ENCODE assay signal across 28 cellular contexts in the genomic region with DNA sequence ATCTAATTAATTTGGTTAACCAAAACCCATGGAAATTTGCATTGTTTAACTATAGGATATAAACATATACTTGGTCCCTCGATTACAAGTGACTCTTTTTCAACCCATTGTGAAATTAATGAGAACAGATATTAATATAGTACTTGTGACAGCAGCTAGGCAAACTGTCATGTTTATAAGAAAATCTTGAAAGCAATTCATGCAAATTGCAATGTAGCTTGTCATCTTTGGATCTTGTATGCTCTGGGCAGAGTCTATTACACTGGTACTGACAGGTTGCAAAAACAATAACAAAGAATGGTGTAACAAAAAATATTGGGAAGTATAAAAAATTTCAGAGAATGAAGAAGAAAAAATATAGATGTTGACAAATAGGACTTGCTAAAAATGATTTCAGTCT.
"Had no signal": no experiment of that assay in that cellular context is flagged by ENCODE, and none has a peak within 500 bp of the region (broad histone marks: within the 10 kb centered on the region; RNA-seq: fewer than 3 reads in every experiment).

No MANE protein-coding gene starts in this region.

- H3K27ac Mint-ChIP-seq: activated CD4-positive, alpha-beta memory T cell treated with anti-CD3 and anti-CD28 coated beads for 36 hours; activated CD4-positive, alpha-beta T cell treated with anti-CD3 and anti-CD28 coated beads for 36 hours; activated CD4-positive, alpha-beta T cell treated with anti-CD3 and anti-CD28 coated beads, Interleukin-2, amount 10 ng/mL, durations not matched to agents 24 days and 14 days; activated CD8-positive, alpha-beta memory T cell treated with anti-CD3 and anti-CD28 coated beads, Interleukin-2, amount 10 ng/mL, durations not matched to agents 7 days and 5 days; activated CD8-positive, alpha-beta T cell treated with anti-CD3 and anti-CD28 coated beads, Interleukin-2, amount 10 ng/mL, durations not matched to agents 7 days and 5 days; activated naive CD4-positive, alpha-beta T cell treated with anti-CD3 and anti-CD28 coated beads for 36 hours; activated naive CD8-positive, alpha-beta T cell; activated T-helper 1 cell treated with anti-CD3 and anti-CD28 coated beads, Interleukin-12 subunit alpha, Interleukin-12 subunit beta, Interleukin-2, Interleukin-4 antibody, amounts not matched to agents 30 ng/mL and 10 ng/mL and 1 ng/mL, durations not matched to agents 14 hours and 24 hours and 36 hours; activated T-helper 2 cell treated with anti-CD3 and anti-CD28 coated beads, Interferon-gamma antibody, Interleukin-2, Interleukin-4, amounts not matched to agents 10 μg/mL and 5 μg/mL and 100 μg/mL, durations not matched to agents 14 hours and 24 hours and 36 hours had no signal

- H3K27me3 ChIP-seq: body of pancreas, esophagus squamous epithelium, gastroesophageal sphincter, heart right ventricle had no signal

- H3K4me3 ChIP-seq: body of pancreas, esophagus squamous epithelium, gastroesophageal sphincter, heart right ventricle had no signal

- H3K9me3 ChIP-seq: body of pancreas, esophagus squamous epithelium, gastroesophageal sphincter had no signal

- DNase-seq: activated CD4-positive, alpha-beta memory T cell treated with anti-CD3 and anti-CD28 coated beads for 36 hours; activated CD4-positive, alpha-beta T cell treated with anti-CD3 and anti-CD28 coated beads for 36 hours; activated CD4-positive, alpha-beta T cell treated with anti-CD3 and anti-CD28 coated beads, Interleukin-2, amount 10 ng/mL, durations not matched to agents 24 days and 14 days; activated CD4-positive, CD25-positive, alpha-beta regulatory T cell; activated CD4-positive, CD25-positive, alpha-beta regulatory T cell treated with anti-CD3 and anti-CD28 coated beads, Interleukin-2, amount 50 U/mL, for 72 hours; activated CD8-positive, alpha-beta memory T cell treated with anti-CD3 and anti-CD28 coated beads, Interleukin-2, amount 10 ng/mL, durations not matched to agents 7 days and 5 days; activated CD8-positive, alpha-beta memory T cell treated with anti-CD3 and anti-CD28 coated beads, Interleukin-2, amount 50 U/mL, for 4 hours; activated CD8-positive, alpha-beta T cell treated with anti-CD3 and anti-CD28 coated beads, Interleukin-2, amount 10 ng/mL, durations not matched to agents 7 days and 5 days; activated effector memory CD4-positive, alpha-beta T cell treated with anti-CD3 and anti-CD28 coated beads, Interleukin-2, amount 50 U/mL, for 16 hours; activated naive CD4-positive, alpha-beta T cell treated with anti-CD3 and anti-CD28 coated beads for 36 hours; activated T-cell treated with anti-CD3 and anti-CD28 coated beads, Interleukin-2, amount 50 U/mL, for 1 hour; activated T-cell treated with anti-CD3 and anti-CD28 coated beads, Interleukin-2, amount 50 U/mL, for 48 hours; amygdala; aorta; body of pancreas; caudate nucleus; cortex of kidney; dermis blood vessel endothelial cell; effector CD4-positive, alpha-beta T cell; esophagus squamous epithelium; foreskin melanocyte; heart right ventricle; T-helper 2 cell had no signal

- H3K36me3 ChIP-seq: esophagus squamous epithelium, gastroesophageal sphincter, heart right ventricle had no signal

- H3K27me3 Mint-ChIP-seq: activated CD4-positive, alpha-beta memory T cell treated with anti-CD3 and anti-CD28 coated beads for 36 hours; activated CD4-positive, alpha-beta T cell treated with anti-CD3 and anti-CD28 coated beads for 36 hours; activated CD4-positive, alpha-beta T cell treated with anti-CD3 and anti-CD28 coated beads, Interleukin-2, amount 10 ng/mL, durations not matched to agents 24 days and 14 days; activated CD8-positive, alpha-beta memory T cell treated with anti-CD3 and anti-CD28 coated beads, Interleukin-2, amount 10 ng/mL, durations not matched to agents 7 days and 5 days; activated naive CD8-positive, alpha-beta T cell had no signal

- H3K4me1 ChIP-seq: body of pancreas, esophagus squamous epithelium, gastroesophageal sphincter, heart right ventricle had no signal

- H3K27ac ChIP-seq: body of pancreas, epithelial cell of prostate, esophagus squamous epithelium, gastroesophageal sphincter, heart right ventricle had no signal

- H3K36me3 Mint-ChIP-seq: activated CD4-positive, alpha-beta memory T cell treated with anti-CD3 and anti-CD28 coated beads for 36 hours; activated CD8-positive, alpha-beta memory T cell treated with anti-CD3 and anti-CD28 coated beads, Interleukin-2, amount 10 ng/mL, durations not matched to agents 7 days and 5 days; activated naive CD8-positive, alpha-beta T cell had no signal

- ATAC-seq: activated CD4-positive, alpha-beta T cell treated with anti-CD3 and anti-CD28 coated beads for 36 hours; activated CD8-positive, alpha-beta memory T cell treated with anti-CD3 and anti-CD28 coated beads, Interleukin-2, amount 10 ng/mL, durations not matched to agents 7 days and 5 days; activated CD8-positive, alpha-beta T cell treated with anti-CD3 and anti-CD28 coated beads, Interleukin-2, amount 10 ng/mL, durations not matched to agents 7 days and 5 days; body of pancreas; gastroesophageal sphincter; heart right ventricle had no signal

- H3K4me3 Mint-ChIP-seq: activated CD4-positive, alpha-beta memory T cell treated with anti-CD3 and anti-CD28 coated beads for 36 hours; activated CD4-positive, alpha-beta T cell treated with anti-CD3 and anti-CD28 coated beads for 36 hours; activated CD4-positive, alpha-beta T cell treated with anti-CD3 and anti-CD28 coated beads, Interleukin-2, amount 10 ng/mL, durations not matched to agents 24 days and 14 days; activated CD8-positive, alpha-beta memory T cell treated with anti-CD3 and anti-CD28 coated beads, Interleukin-2, amount 10 ng/mL, durations not matched to agents 7 days and 5 days; activated CD8-positive, alpha-beta T cell treated with anti-CD3 and anti-CD28 coated beads, Interleukin-2, amount 10 ng/mL, durations not matched to agents 7 days and 5 days; activated naive CD4-positive, alpha-beta T cell treated with anti-CD3 and anti-CD28 coated beads for 36 hours; activated naive CD8-positive, alpha-beta T cell; activated T-helper 1 cell treated with anti-CD3 and anti-CD28 coated beads, Interleukin-12 subunit alpha, Interleukin-12 subunit beta, Interleukin-2, Interleukin-4 antibody, amounts not matched to agents 30 ng/mL and 10 ng/mL and 1 ng/mL, durations not matched to agents 14 hours and 24 hours and 36 hours had no signal

- H3K4me1 Mint-ChIP-seq: activated CD4-positive, alpha-beta T cell treated with anti-CD3 and anti-CD28 coated beads for 36 hours; activated CD4-positive, alpha-beta T cell treated with anti-CD3 and anti-CD28 coated beads, Interleukin-2, amount 10 ng/mL, durations not matched to agents 24 days and 14 days; activated CD8-positive, alpha-beta memory T cell treated with anti-CD3 and anti-CD28 coated beads, Interleukin-2, amount 10 ng/mL, durations not matched to agents 7 days and 5 days had no signal
